ENCODE assay signal across 9 cellular contexts in genomic region chr7:53350241-53350640, GRCh38.
DNase-seq lines count a peak whose midpoint lies in the region; ATAC-seq and TF ChIP-seq lines count a peak whose summit lies in the region.
"Had no signal": no experiment of that assay in that cellular context is flagged by ENCODE, and none has a peak within 500 bp of the region (broad histone marks: within the 10 kb centered on the region; RNA-seq: fewer than 3 reads in every experiment).

No MANE protein-coding gene starts in this region.

- peak; percentile 20 for DNase-seq in activated CD4-positive, alpha-beta T cell treated with anti-CD3 and anti-CD28 coated beads for 48 hours
- DNase-seq in activated CD4-positive, alpha-beta T cell treated with anti-CD3 and anti-CD28 coated beads for 1 hour = no peak
- peak; percentile 19 for DNase-seq in NCI-H1048 (lab: John Stamatoyannopoulos, UW)
- no peak for DNase-seq in cardiac fibroblast (ENCODE audit: low read depth in 2 of 2)
- DNase-seq in renal cortical epithelial cell (ENCODE audit: low read depth) = peak; percentile 42
- DNase-seq in activated naive CD4-positive, alpha-beta T cell (lab: John Stamatoyannopoulos, UW) = no peak

- peak; percentile 20 for TF ChIP-seq CTCF in cardiac fibroblast (IDR thresholded peaks at IDR 0.05; ENCODE audit: low read depth, low read length)

- H3K36me3 Mint-ChIP-seq in activated T-helper 17 cell treated with anti-CD3 and anti-CD28 coated beads, Interleukin-2, amount 50 U/mL, for 72 hours (ENCODE audit: low read depth) = no peaks in the 10 kb centered on the region

- no peak overlapping the region for H3K27ac Mint-ChIP-seq in activated T-helper 17 cell treated with anti-CD3 and anti-CD28 coated beads, Interleukin-2, amount 50 U/mL, for 72 hours

- no peaks in the 10 kb centered on the region for H3K27me3 Mint-ChIP-seq in activated T-helper 17 cell treated with anti-CD3 and anti-CD28 coated beads, Interleukin-2, amount 50 U/mL, for 72 hours

- peaks cover 10% of the 10 kb centered on the region for H3K9me3 Mint-ChIP-seq in activated T-helper 17 cell treated with anti-CD3 and anti-CD28 coated beads, Interleukin-2, amount 50 U/mL, for 72 hours

- no peaks in the 10 kb centered on the region for H3K4me1 Mint-ChIP-seq in activated T-helper 17 cell treated with anti-CD3 and anti-CD28 coated beads, Interleukin-2, amount 50 U/mL, for 72 hours

- H3K4me3 ChIP-seq in cardiac fibroblast (replicated peaks in 1 of 2; ENCODE audit: low read depth in 2 of 2, low read length in 2 of 2) = no peak overlapping the region
- H3K4me3 ChIP-seq: BLaER1 treated with 17β-estradiol and CSF1 and Interleukin-3, amounts not matched to agents 10 nM and 100 nM had no signal

- no peak for ATAC-seq in activated T-helper 17 cell treated with anti-CD3 and anti-CD28 coated beads, Interleukin-2, amount 50 U/mL, for 72 hours (replicated peaks)
- no peak for ATAC-seq in HG03095 (IDR thresholded peaks at IDR 0.05; ENCODE audit: unreplicated experiment)

- H3K4me3 Mint-ChIP-seq in activated T-helper 17 cell treated with anti-CD3 and anti-CD28 coated beads, Interleukin-2, amount 50 U/mL, for 72 hours = no peak overlapping the region

Comparison
In these comparisons a context has a peak if more than half of its experiments do, and no peak if none do; other contexts are left out.
1. DNase-seq: peak in activated CD4-positive, alpha-beta T cell treated with anti-CD3 and anti-CD28 coated beads for 48 hours (single experiment), NCI-H1048 (single experiment) and renal cortical epithelial cell (single experiment); none in activated CD4-positive, alpha-beta T cell treated with anti-CD3 and anti-CD28 coated beads for 1 hour (single experiment), cardiac fibroblast (0 of 2) and activated naive CD4-positive, alpha-beta T cell (0 of 4).